In the genomic region with DNA sequence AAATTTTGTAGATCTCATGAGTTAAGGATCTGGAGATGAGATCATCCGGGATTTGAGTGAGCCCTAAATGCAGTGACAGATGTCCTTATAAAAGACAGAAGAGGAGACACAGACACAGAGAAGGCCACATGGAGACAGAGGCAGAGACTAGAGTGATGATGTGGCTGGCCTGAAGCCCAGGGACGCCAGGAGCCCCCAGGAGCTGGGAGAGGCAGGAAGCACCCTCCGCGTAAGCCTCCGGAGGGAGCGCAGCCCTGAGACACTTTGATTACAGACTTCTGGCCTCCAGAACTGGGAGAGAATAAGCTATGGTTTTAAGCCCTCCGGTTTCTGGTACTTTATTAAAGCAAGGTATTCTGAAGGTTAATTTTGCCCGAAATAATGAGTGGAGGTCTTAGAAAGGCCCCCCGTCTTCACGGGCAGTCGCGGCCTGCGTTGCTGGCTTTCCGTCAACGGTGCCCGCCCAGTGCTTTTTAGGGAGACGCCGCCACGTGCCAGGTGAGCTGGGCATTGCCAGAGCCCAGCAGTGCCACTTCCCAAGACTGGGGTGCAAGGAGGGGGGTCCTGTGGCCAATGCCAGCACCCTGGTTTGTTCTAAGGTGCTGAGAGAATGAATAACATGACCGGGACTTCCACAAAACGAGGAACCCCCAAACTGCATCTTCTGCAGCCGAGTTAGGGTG, we compare ENCODE assay signal across 19 cellular contexts. TPM values are rescaled to one million over a fixed set of nuclear protein-coding genes. Genes with fewer than 3 reads are reported as not detected.
DNase-seq lines count a peak whose midpoint lies in the region; ATAC-seq and TF ChIP-seq lines count a peak whose summit lies in the region.
"Had no signal": no experiment of that assay in that cellular context is flagged by ENCODE, and none has a peak within 500 bp of the region (broad histone marks: within the 10 kb centered on the region; RNA-seq: fewer than 3 reads in every experiment).

No MANE protein-coding gene starts in this region.

- peaks cover 42% of the 10 kb centered on the region for H3K36me3 ChIP-seq in upper lobe of right lung

- intact Hi-C loops in cardiac septum (cut with DNase I) = no loop called here
- intact Hi-C loops in Right ventricle myocardium inferior (cut with DNase I) = no loop called here
- intact Hi-C loops in upper lobe of right lung (cut with DNase I) = no loop called here

- H3K9me3 Mint-ChIP-seq in naive B cell = no peaks in the 10 kb centered on the region

- H3K9me3 ChIP-seq in upper lobe of right lung = no peaks in the 10 kb centered on the region
- H3K9me3 ChIP-seq: upper lobe of left lung had no signal

- H3K4me3 ChIP-seq in upper lobe of right lung = no peak overlapping the region
- H3K4me3 ChIP-seq: cardiac muscle cell, upper lobe of left lung had no signal

- no peak overlapping the region for H3K27ac ChIP-seq in upper lobe of right lung
- H3K27ac ChIP-seq: C4-2B, cardiac muscle cell, upper lobe of left lung had no signal

- peak overlapping the region in 4 of 6 donors; percentile 57 to 78 (median 64) for H3K27ac Mint-ChIP-seq in naive B cell
- H3K27ac Mint-ChIP-seq: activated CD8-positive, alpha-beta T cell treated with anti-CD3 and anti-CD28 coated beads, Interleukin-2, amount 10 ng/mL, durations not matched to agents 7 days and 5 days had no signal

- no peaks in the 10 kb centered on the region for H3K27me3 ChIP-seq in upper lobe of right lung
- H3K27me3 ChIP-seq: cardiac muscle cell, upper lobe of left lung had no signal

- DNase-seq in cardiac septum (ENCODE audit: low spot score) (peak; percentile 47), Right ventricle myocardium inferior (ENCODE audit: missing footprints) (no peak), ecto neural progenitor cell (ENCODE audit: low spot score) (peak; percentile 35), naive B cell (no peak), upper lobe of right lung (peak; percentile 37), AG20443 (ENCODE audit: low spot score) (no peak)
- DNase-seq: activated CD4-positive, alpha-beta T cell treated with anti-CD3 and anti-CD28 coated beads for 1 hour; activated CD8-positive, alpha-beta T cell treated with anti-CD3 and anti-CD28 coated beads, Interleukin-2, amount 10 ng/mL, durations not matched to agents 7 days and 5 days; activated naive CD4-positive, alpha-beta T cell; GOT3; NCI-H1930; NCI-H748 treated with DMSO at 0.1 percent for 48 hours; nucleus accumbens; T1000 had no signal

- H3K4me1 ChIP-seq in upper lobe of right lung = peaks cover 5% of the 10 kb centered on the region

- no peaks in the 10 kb centered on the region for H3K36me3 Mint-ChIP-seq in naive B cell

- no peak for TF ChIP-seq CTCF in upper lobe of right lung (IDR thresholded peaks at IDR 0.05)

- H3K4me3 Mint-ChIP-seq in naive B cell = no peak overlapping the region
- H3K4me3 Mint-ChIP-seq: activated CD8-positive, alpha-beta T cell treated with anti-CD3 and anti-CD28 coated beads, Interleukin-2, amount 10 ng/mL, durations not matched to agents 7 days and 5 days had no signal

- H3K4me1 Mint-ChIP-seq in naive B cell = peaks cover 15 to 29% (median 28%) of the 10 kb centered on the region in 3 donors

- no peak for ATAC-seq in Right ventricle myocardium inferior
- no peak for ATAC-seq in naive B cell (ENCODE audit: low read depth in 2 of 2)
- no peak for ATAC-seq in upper lobe of right lung
- ATAC-seq in HG03520 (IDR thresholded peaks at IDR 0.05; ENCODE audit: unreplicated experiment) = no peak
- no peak for ATAC-seq in HG03135 (IDR thresholded peaks at IDR 0.05; ENCODE audit: unreplicated experiment)
- ATAC-seq: activated CD8-positive, alpha-beta T cell treated with anti-CD3 and anti-CD28 coated beads, Interleukin-2, amount 10 ng/mL, durations not matched to agents 7 days and 5 days had no signal

- H3K27me3 Mint-ChIP-seq in naive B cell = no peaks in the 10 kb centered on the region

RNA-seq across cellular contexts. Expression of gene DHRSX, which starts 8.1 kb away (rescaled TPM):
- total RNA-seq in cardiac septum (24.9 TPM), Right ventricle myocardium inferior (31.0 TPM), upper lobe of right lung (34.8 TPM)
- 10 to 100 TPM; 20.9 to 33.3 (median 28.4) TPM for polyA plus RNA-seq in naive B cell (ENCODE audit: low read depth in 6 of 6)

RNA-seq across cellular contexts. Expression of gene ZBED1, which starts 8.1 kb away (rescaled TPM):
- total RNA-seq in cardiac septum (45.1 TPM), Right ventricle myocardium inferior (64.8 TPM), upper lobe of right lung (40.0 TPM)
- 10 to 100 TPM; 25.6 to 82.8 (median 56.4) TPM for polyA plus RNA-seq in naive B cell (ENCODE audit: low read depth in 6 of 6)

Comparison
In these comparisons a context has a peak if more than half of its experiments do, and no peak if none do; other contexts are left out.
1. DNase-seq: peak in cardiac septum (single experiment), ecto neural progenitor cell (single experiment) and upper lobe of right lung (single experiment); none in Right ventricle myocardium inferior (single experiment), naive B cell (single experiment) and AG20443 (single experiment).